15 cellular contexts compared by ENCODE assay signal in genomic region chr5:103014983-103015382, GRCh38.
"Had no signal": no experiment of that assay in that cellular context is flagged by ENCODE, and none has a peak within 500 bp of the region (broad histone marks: within the 10 kb centered on the region; RNA-seq: fewer than 3 reads in every experiment).

No MANE protein-coding gene starts in this region.

- H3K9me3 ChIP-seq: prostate gland, right lobe of liver had no signal

- DNase-seq: activated CD4-positive, alpha-beta T cell treated with anti-CD3 and anti-CD28 coated beads, Interleukin-2, amount 50 U/mL, for 48 hours; activated effector memory CD4-positive, alpha-beta T cell treated with anti-CD3 and anti-CD28 coated beads, Interleukin-2, amount 50 U/mL, for 16 hours; activated T-cell treated with anti-CD3 and anti-CD28 coated beads, Interleukin-2, amount 50 U/mL, for 4 hours; anterior cingulate cortex; effector CD4-positive, alpha-beta T cell; natural killer cell; nucleus accumbens; right lobe of liver; stimulated activated CD4-positive, alpha-beta T cell treated with anti-CD3 and anti-CD28 coated beads, Interleukin-2, amount 100 ng/mL, for 48 hours; stimulated activated naive CD4-positive, alpha-beta T cell treated with Interleukin-2 at 50 U/mL for 16 hours had no signal

- H3K4me3 ChIP-seq: coronary artery, prostate gland, right lobe of liver had no signal

- H3K27ac Mint-ChIP-seq: activated naive CD8-positive, alpha-beta T cell; natural killer cell; type B pancreatic cell had no signal

- H3K4me1 ChIP-seq: prostate gland, right lobe of liver had no signal

- H3K27me3 Mint-ChIP-seq: activated naive CD8-positive, alpha-beta T cell; type B pancreatic cell had no signal

- H3K9me3 Mint-ChIP-seq: natural killer cell had no signal

- H3K4me3 Mint-ChIP-seq: activated naive CD8-positive, alpha-beta T cell; activated T-cell treated with anti-CD3 and anti-CD28 coated beads, Interleukin-2, amount 50 U/mL, for 4 hours; natural killer cell; type B pancreatic cell had no signal

- H3K27me3 ChIP-seq: right lobe of liver had no signal

- ATAC-seq: activated CD4-positive, CD25-positive, alpha-beta regulatory T cell treated with anti-CD3 and anti-CD28 coated beads, Interleukin-2, amount 50 U/mL, for 24 hours; activated T-cell treated with anti-CD3 and anti-CD28 coated beads, Interleukin-2, amount 50 U/mL, for 4 hours; natural killer cell; right lobe of liver had no signal

- H3K36me3 ChIP-seq: prostate gland, right lobe of liver had no signal

- H3K27ac ChIP-seq: coronary artery, prostate gland, right lobe of liver had no signal
